ENCODE assay signal across 9 cellular contexts in genomic region chr5:54520438-54520846, GRCh38. TPM values are rescaled to one million over a fixed set of nuclear protein-coding genes. Genes with fewer than 3 reads are reported as not detected.
DNase-seq lines count a peak whose midpoint lies in the region; TF ChIP-seq lines count a peak whose summit lies in the region.
"Had no signal": no experiment of that assay in that cellular context is flagged by ENCODE, and none has a peak within 500 bp of the region (broad histone marks: within the 10 kb centered on the region; RNA-seq: fewer than 3 reads in every experiment).

No MANE protein-coding gene starts in this region.

- no peak overlapping the region for H3K27ac ChIP-seq in parathyroid adenoma
- H3K27ac ChIP-seq: C4-2B had no signal

- H3K79me2 ChIP-seq in parathyroid adenoma: peaks cover 48% of the 10 kb centered on the region

- peak overlapping the region; percentile 70 for H3K4me3 ChIP-seq in fibroblast of the aortic adventitia (ENCODE audit: low read depth, low read length)
- peak overlapping the region; percentile 70 for H3K4me3 ChIP-seq in parathyroid adenoma (ENCODE audit: low read depth, low read length)

- peak; percentile 30 for DNase-seq in NCI-H2171 treated with DMSO at 0.1 percent for 48 hours (lab: John Stamatoyannopoulos, UW)
- DNase-seq in NCI-H2171 (lab: John Stamatoyannopoulos, UW): no peak
- DNase-seq in UCSD-AML1 (lab: John Stamatoyannopoulos, UW; ENCODE audit: unreplicated experiment): peak; percentile 29
- DNase-seq in fibroblast of the aortic adventitia (ENCODE audit: low read depth): peak; percentile 61
- no peak for DNase-seq in HK-2 (ENCODE audit: unreplicated experiment)
- DNase-seq in inferior parietal cortex (ENCODE audit: extremely low spot score): no peak
- DNase-seq in NCI-H1417 treated with DMSO at 0.1 percent for 48 hours (lab: John Stamatoyannopoulos, UW): no peak

- H2AFZ ChIP-seq in parathyroid adenoma: no peak overlapping the region

- H3K9ac ChIP-seq in parathyroid adenoma: no peak overlapping the region

- H3K9me3 ChIP-seq in parathyroid adenoma (ENCODE audit: control insufficient read depth, low read length): no peaks in the 10 kb centered on the region

- H3K36me3 ChIP-seq in parathyroid adenoma (ENCODE audit: control insufficient read depth, insufficient read depth, low read length): no peaks in the 10 kb centered on the region

- TF ChIP-seq CTCF in fibroblast of the aortic adventitia (IDR thresholded peaks at IDR 0.05; ENCODE audit: insufficient read depth, low read length) (no peak), parathyroid adenoma (IDR thresholded peaks at IDR 0.05) (no peak)

- H3K4me2 ChIP-seq in parathyroid adenoma (ENCODE audit: low read length): peak overlapping the region; percentile 73

- H3K27me3 ChIP-seq in parathyroid adenoma (ENCODE audit: control insufficient read depth, insufficient read depth, low read length): no peaks in the 10 kb centered on the region

- H3K4me1 ChIP-seq in parathyroid adenoma: peaks cover 29% of the 10 kb centered on the region

RNA-seq across cellular contexts. Expression of gene SNX18, which starts 2.9 kb away (rescaled TPM):
- total RNA-seq in fibroblast of the aortic adventitia (ENCODE audit: low replicate concordance): 38.8 and 44.7 TPM in 2 replicates

Comparison
In these comparisons a context has a peak if more than half of its experiments do, and no peak if none do; other contexts are left out.
1. DNase-seq: peak in NCI-H2171 treated with DMSO at 0.1 percent for 48 hours (single experiment), UCSD-AML1 (single experiment) and fibroblast of the aortic adventitia (single experiment); none in NCI-H2171 (single experiment), HK-2 (single experiment), inferior parietal cortex (single experiment) and NCI-H1417 treated with DMSO at 0.1 percent for 48 hours (single experiment).